ENCODE assay signal across 19 cellular contexts in genomic region chrX:1511829-1512228, GRCh38. TPM values are rescaled to one million over a fixed set of nuclear protein-coding genes. Genes with fewer than 3 reads are reported as not detected.
A peak's percentile ranks its signal among the peaks of the same experiment; 100 is the strongest.
DNase-seq lines count a peak whose midpoint lies in the region; ATAC-seq, FAIRE-seq and TF ChIP-seq lines count a peak whose summit lies in the region.
"Had no signal": no experiment of that assay in that cellular context is flagged by ENCODE, and none has a peak within 500 bp of the region (broad histone marks: within the 10 kb centered on the region; RNA-seq: fewer than 3 reads in every experiment).

No MANE protein-coding gene starts in this region.

- peaks cover 15% of the 10 kb centered on the region for H3K4me1 Mint-ChIP-seq in activated T-cell treated with anti-CD3 and anti-CD28 coated beads, Interleukin-2, amount 50 U/mL, for 24 hours (ENCODE audit: low read depth)
- peaks cover 28% of the 10 kb centered on the region for H3K4me1 Mint-ChIP-seq in central memory CD8-positive, alpha-beta T cell
- peaks cover 18% of the 10 kb centered on the region in 2 donors for H3K4me1 Mint-ChIP-seq in stimulated activated naive B cell treated with anti-CD40 and anti-IgM and Interleukin-4, amounts not matched to agents 10 μg/mL and 1 μg/mL and 100 μg/mL, for 72 hours

- ATAC-seq in central memory CD8-positive, alpha-beta T cell (replicated peaks; ENCODE audit: extremely low read depth, poor library complexity, severe bottlenecking): no peak
- no peak for ATAC-seq in stimulated activated naive B cell treated with anti-CD40 and anti-IgM and Interleukin-4, amounts not matched to agents 10 μg/mL and 1 μg/mL and 100 μg/mL, for 72 hours (replicated peaks)
- ATAC-seq: activated T-cell treated with anti-CD3 and anti-CD28 coated beads, Interleukin-2, amount 50 U/mL, for 4 hours; heart left ventricle had no signal

- peak; percentile 43 for FAIRE-seq in GM12891 (lab: Jason Lieb, UNC)
- FAIRE-seq: G401.6, GM18507, RCC 7860 had no signal

- peaks cover 6% of the 10 kb centered on the region for H3K9me3 Mint-ChIP-seq in activated T-cell treated with anti-CD3 and anti-CD28 coated beads, Interleukin-2, amount 50 U/mL, for 24 hours
- H3K9me3 Mint-ChIP-seq in central memory CD8-positive, alpha-beta T cell: no peaks in the 10 kb centered on the region
- peaks cover 14 to 17% of the 10 kb centered on the region in 2 donors for H3K9me3 Mint-ChIP-seq in stimulated activated naive B cell treated with anti-CD40 and anti-IgM and Interleukin-4, amounts not matched to agents 10 μg/mL and 1 μg/mL and 100 μg/mL, for 72 hours

- no peaks in the 10 kb centered on the region for H3K27me3 Mint-ChIP-seq in activated T-cell treated with anti-CD3 and anti-CD28 coated beads, Interleukin-2, amount 50 U/mL, for 24 hours
- no peaks in the 10 kb centered on the region for H3K27me3 Mint-ChIP-seq in central memory CD8-positive, alpha-beta T cell
- no peaks in the 10 kb centered on the region for H3K27me3 Mint-ChIP-seq in stimulated activated naive B cell treated with anti-CD40 and anti-IgM and Interleukin-4, amounts not matched to agents 10 μg/mL and 1 μg/mL and 100 μg/mL, for 72 hours

- H3K4me3 Mint-ChIP-seq in activated T-cell treated with anti-CD3 and anti-CD28 coated beads, Interleukin-2, amount 50 U/mL, for 24 hours: no peak overlapping the region
- peak overlapping the region; percentile 19 for H3K4me3 Mint-ChIP-seq in central memory CD8-positive, alpha-beta T cell
- no peak overlapping the region for H3K4me3 Mint-ChIP-seq in stimulated activated naive B cell treated with anti-CD40 and anti-IgM and Interleukin-4, amounts not matched to agents 10 μg/mL and 1 μg/mL and 100 μg/mL, for 72 hours
- H3K4me3 Mint-ChIP-seq: activated T-cell treated with anti-CD3 and anti-CD28 coated beads, Interleukin-2, amount 50 U/mL, for 4 hours had no signal

- H3K36me3 Mint-ChIP-seq in activated T-cell treated with anti-CD3 and anti-CD28 coated beads, Interleukin-2, amount 50 U/mL, for 24 hours (ENCODE audit: low read depth): peaks cover 38% of the 10 kb centered on the region
- H3K36me3 Mint-ChIP-seq in central memory CD8-positive, alpha-beta T cell (ENCODE audit: insufficient read depth): peaks cover 48% of the 10 kb centered on the region
- H3K36me3 Mint-ChIP-seq in stimulated activated naive B cell treated with anti-CD40 and anti-IgM and Interleukin-4, amounts not matched to agents 10 μg/mL and 1 μg/mL and 100 μg/mL, for 72 hours: peaks cover 47 to 53% of the 10 kb centered on the region in 2 donors

- TF ChIP-seq POLR2A in GM12891 (IDR thresholded peaks at IDR 0.05; ENCODE audit: low read depth, low read length): no peak

- H3K27ac Mint-ChIP-seq in activated T-cell treated with anti-CD3 and anti-CD28 coated beads, Interleukin-2, amount 50 U/mL, for 24 hours: no peak overlapping the region
- peak overlapping the region; percentile 26 for H3K27ac Mint-ChIP-seq in central memory CD8-positive, alpha-beta T cell (ENCODE audit: low read depth)
- peak overlapping the region; percentile 25 for H3K27ac Mint-ChIP-seq in stimulated activated naive B cell treated with anti-CD40 and anti-IgM and Interleukin-4, amounts not matched to agents 10 μg/mL and 1 μg/mL and 100 μg/mL, for 72 hours

- DNase-seq in activated T-cell treated with anti-CD3 and anti-CD28 coated beads, Interleukin-2, amount 50 U/mL, for 24 hours: peak; percentile 21
- DNase-seq in activated T-cell treated with anti-CD3 and anti-CD28 coated beads, Interleukin-2, amount 50 U/mL, for 48 hours: no peak
- no peak for DNase-seq in GM12891 (ENCODE audit: insufficient read length, low spot score)
- no peak for DNase-seq in central memory CD8-positive, alpha-beta T cell (ENCODE audit: low spot score in 2 of 2)
- no peak for DNase-seq in stimulated activated naive B cell treated with anti-CD40 and anti-IgM and Interleukin-4, amounts not matched to agents 10 μg/mL and 1 μg/mL and 100 μg/mL, for 72 hours
- no peak for DNase-seq in CD1c-positive myeloid dendritic cell (ENCODE audit: extremely low spot score)
- DNase-seq in NCI-H345 (lab: John Stamatoyannopoulos, UW): no peak
- DNase-seq: ACHN; activated T-cell treated with anti-CD3 and anti-CD28 coated beads, Interleukin-2, amount 50 U/mL, for 4 hours; C1 segment of cervical spinal cord; DMS 273 treated with DMSO at 0.1 percent for 48 hours; heart left ventricle; NCI-H187; NCI-H526 treated with DMSO at 0.1 percent for 48 hours; occipital lobe; substantia nigra had no signal

TF ChIP-seq in GM12891, 5 proteins besides CTCF, POLR2A, EP300 and RAD21:
- no peak for TF ChIP-seq PAX5 (IDR thresholded peaks at IDR 0.05; ENCODE audit: insufficient read depth, low read length, severe bottlenecking)
- no peak for TF ChIP-seq POLR2AphosphoS5 (IDR thresholded peaks at IDR 0.05; ENCODE audit: low read depth, low read length)
- no peak for TF ChIP-seq SPI1 (IDR thresholded peaks at IDR 0.05; ENCODE audit: low read depth, low read length)
- no peak for TF ChIP-seq POU2F2 (IDR thresholded peaks at IDR 0.05; ENCODE audit: low read depth, low read length)
- no peak for TF ChIP-seq TAF1 (IDR thresholded peaks at IDR 0.05; ENCODE audit: low read depth, low read length)

RNA-seq across cellular contexts. Expression of gene P2RY8, which starts 25.2 kb away (rescaled TPM):
- polyA plus RNA-seq in GM12891 (2012; ENCODE audit: low read depth, missing spikeins): 42.6 TPM

RNA-seq across cellular contexts. Expression of gene ASMTL, which starts 59.1 kb away (rescaled TPM):
- polyA plus RNA-seq in GM12891 (2012; ENCODE audit: low read depth, missing spikeins): 59.7 TPM
